Comparison of ENCODE assay signal across 1 cellular context in the genomic region with DNA sequence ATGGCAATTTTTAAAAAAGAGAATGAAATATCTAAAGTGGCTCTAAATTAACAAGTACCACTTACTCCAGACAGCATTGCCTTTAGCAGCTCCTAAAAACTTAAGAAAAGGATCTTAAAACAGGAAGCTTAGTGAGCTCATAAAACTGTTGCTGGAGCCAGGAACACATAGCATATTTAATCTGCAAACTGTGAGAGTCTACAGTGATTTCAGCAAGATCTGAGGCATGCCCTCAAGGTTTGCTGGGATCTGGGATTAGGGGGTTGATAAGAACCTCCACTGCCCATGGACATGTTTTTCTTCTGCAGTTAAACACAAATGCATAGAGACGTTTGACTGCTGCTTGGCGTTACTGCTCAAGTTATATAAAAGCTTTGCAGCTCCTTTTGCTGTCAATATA.
TF ChIP-seq lines count a peak whose summit lies in the region.

No MANE protein-coding gene starts in this region.

TF ChIP-seq in GM23338, 12 proteins besides CTCF, POLR2A, EP300 and RAD21 (continued from another document):
- TF ChIP-seq, protein P1, sequence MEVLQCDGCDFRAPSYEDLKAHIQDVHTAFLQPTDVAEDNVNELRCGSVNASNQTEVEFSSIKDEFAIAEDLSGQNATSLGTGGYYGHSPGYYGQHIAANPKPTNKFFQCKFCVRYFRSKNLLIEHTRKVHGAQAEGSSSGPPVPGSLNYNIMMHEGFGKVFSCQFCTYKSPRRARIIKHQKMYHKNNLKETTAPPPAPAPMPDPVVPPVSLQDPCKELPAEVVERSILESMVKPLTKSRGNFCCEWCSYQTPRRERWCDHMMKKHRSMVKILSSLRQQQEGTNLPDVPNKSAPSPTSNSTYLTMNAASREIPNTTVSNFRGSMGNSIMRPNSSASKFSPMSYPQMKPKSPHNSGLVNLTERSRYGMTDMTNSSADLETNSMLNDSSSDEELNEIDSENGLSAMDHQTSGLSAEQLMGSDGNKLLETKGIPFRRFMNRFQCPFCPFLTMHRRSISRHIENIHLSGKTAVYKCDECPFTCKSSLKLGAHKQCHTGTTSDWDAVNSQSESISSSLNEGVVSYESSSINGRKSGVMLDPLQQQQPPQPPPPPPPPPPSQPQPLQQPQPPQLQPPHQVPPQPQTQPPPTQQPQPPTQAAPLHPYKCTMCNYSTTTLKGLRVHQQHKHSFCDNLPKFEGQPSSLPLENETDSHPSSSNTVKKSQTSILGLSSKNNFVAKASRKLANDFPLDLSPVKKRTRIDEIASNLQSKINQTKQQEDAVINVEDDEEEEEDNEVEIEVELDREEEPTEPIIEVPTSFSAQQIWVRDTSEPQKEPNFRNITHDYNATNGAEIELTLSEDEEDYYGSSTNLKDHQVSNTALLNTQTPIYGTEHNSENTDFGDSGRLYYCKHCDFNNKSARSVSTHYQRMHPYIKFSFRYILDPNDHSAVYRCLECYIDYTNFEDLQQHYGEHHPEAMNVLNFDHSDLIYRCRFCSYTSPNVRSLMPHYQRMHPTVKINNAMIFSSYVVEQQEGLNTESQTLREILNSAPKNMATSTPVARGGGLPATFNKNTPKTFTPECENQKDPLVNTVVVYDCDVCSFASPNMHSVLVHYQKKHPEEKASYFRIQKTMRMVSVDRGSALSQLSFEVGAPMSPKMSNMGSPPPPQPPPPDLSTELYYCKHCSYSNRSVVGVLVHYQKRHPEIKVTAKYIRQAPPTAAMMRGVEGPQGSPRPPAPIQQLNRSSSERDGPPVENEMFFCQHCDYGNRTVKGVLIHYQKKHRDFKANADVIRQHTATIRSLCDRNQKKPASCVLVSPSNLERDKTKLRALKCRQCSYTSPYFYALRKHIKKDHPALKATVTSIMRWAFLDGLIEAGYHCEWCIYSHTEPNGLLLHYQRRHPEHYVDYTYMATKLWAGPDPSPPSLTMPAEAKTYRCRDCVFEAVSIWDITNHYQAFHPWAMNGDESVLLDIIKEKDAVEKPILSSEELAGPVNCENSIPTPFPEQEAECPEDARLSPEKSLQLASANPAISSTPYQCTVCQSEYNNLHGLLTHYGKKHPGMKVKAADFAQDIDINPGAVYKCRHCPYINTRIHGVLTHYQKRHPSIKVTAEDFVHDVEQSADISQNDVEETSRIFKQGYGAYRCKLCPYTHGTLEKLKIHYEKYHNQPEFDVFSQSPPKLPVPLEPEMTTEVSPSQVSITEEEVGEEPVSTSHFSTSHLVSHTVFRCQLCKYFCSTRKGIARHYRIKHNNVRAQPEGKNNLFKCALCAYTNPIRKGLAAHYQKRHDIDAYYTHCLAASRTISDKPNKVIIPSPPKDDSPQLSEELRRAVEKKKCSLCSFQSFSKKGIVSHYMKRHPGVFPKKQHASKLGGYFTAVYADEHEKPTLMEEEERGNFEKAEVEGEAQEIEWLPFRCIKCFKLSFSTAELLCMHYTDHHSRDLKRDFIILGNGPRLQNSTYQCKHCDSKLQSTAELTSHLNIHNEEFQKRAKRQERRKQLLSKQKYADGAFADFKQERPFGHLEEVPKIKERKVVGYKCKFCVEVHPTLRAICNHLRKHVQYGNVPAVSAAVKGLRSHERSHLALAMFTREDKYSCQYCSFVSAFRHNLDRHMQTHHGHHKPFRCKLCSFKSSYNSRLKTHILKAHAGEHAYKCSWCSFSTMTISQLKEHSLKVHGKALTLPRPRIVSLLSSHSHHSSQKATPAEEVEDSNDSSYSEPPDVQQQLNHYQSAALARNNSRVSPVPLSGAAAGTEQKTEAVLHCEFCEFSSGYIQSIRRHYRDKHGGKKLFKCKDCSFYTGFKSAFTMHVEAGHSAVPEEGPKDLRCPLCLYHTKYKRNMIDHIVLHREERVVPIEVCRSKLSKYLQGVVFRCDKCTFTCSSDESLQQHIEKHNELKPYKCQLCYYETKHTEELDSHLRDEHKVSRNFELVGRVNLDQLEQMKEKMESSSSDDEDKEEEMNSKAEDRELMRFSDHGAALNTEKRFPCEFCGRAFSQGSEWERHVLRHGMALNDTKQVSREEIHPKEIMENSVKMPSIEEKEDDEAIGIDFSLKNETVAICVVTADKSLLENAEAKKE (CRISPR knock-in tag; IDR thresholded peaks at IDR 0.05): no peak
- TF ChIP-seq JUNB (IDR thresholded peaks at IDR 0.05; ENCODE audit: unreplicated experiment): no peak
- TF ChIP-seq NANOG (IDR thresholded peaks at IDR 0.05; ENCODE audit: borderline replicate concordance): no peak
